8 cellular contexts compared by ENCODE assay signal in the genomic region with DNA sequence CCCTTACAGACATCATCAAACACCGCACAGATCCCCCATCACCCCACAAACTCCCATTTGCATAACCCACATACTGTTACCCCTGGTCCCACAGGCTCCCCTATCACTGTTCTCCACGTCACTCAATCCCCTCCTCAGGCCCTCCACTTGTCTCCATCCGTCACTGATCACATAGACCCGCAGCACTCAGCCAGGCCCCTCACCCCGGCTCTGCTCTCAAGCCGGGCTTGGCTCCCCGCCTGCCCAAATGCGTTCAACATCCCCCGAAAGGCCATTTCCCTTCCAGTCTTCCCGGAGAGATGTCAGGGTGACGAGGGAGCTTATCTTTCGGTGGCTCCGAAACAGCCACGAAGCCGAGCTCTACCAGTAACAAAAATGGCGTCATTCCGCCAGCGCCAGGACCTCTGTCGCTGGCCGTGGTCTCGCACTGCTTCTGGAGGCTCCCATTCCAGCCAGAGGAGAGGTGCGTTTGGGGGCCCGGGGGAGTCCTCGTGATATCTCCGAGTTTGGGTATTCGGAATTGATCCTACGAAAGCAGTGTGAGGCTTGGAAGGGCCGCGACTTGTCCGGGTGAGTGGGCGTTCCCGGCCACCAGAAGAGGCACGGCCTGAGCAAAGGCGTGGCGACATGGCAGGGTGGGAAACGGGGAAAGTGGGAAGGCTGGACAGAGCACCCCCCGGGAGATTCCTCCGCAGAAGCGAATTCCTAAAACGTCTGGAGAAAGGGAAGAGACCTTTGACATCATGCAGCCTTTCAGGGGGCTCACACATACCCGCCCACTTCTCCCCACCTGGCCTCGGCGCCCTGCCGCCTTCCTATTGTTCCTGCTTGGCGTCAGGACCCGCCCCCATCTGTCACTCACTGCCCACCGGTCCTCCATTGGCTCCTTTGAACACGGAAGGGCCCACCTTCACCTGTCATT. TPM values are rescaled to one million over a fixed set of nuclear protein-coding genes. Genes with fewer than 3 reads are reported as not detected.
DNase-seq lines count a peak whose midpoint lies in the region; ATAC-seq and TF ChIP-seq lines count a peak whose summit lies in the region.

A gene (minus strand): TSS at position 577 of the 922 bp plus-strand sequence. CDS start 4,754 bp downstream, outside the sequence.

- CTCF ChIA-PET in CD8-positive, alpha-beta T cell (lab: Charles Lee), result no interaction called here

- peak within 1 kb of the TSS; percentile 90 for H3K4me3 ChIP-seq in CD8-positive, alpha-beta T cell (ENCODE audit: low read depth, low read length)
- H3K4me3 ChIP-seq in upper lobe of right lung, result peak within 1 kb of the TSS; percentile 58

- no peaks in the 10 kb centered on the region for H3K27me3 Mint-ChIP-seq in CD8-positive, alpha-beta T cell (ENCODE audit: low read depth)

- H3K27me3 ChIP-seq in CD8-positive, alpha-beta T cell (ENCODE audit: insufficient read depth, low read length), result no peaks in the 10 kb centered on the region
- no peaks in the 10 kb centered on the region for H3K27me3 ChIP-seq in upper lobe of right lung

- H3K27ac Mint-ChIP-seq in CD8-positive, alpha-beta T cell, result peak within 1 kb of the TSS; percentile 96

- no peaks in the 10 kb centered on the region for H3K4me1 ChIP-seq in CD8-positive, alpha-beta T cell (ENCODE audit: insufficient read depth, low read length)
- H3K4me1 ChIP-seq in upper lobe of right lung, result no peaks in the 10 kb centered on the region

- H3K4me1 Mint-ChIP-seq in CD8-positive, alpha-beta T cell (ENCODE audit: low read depth), result peaks cover 20% of the 10 kb centered on the region

- H3K27ac ChIP-seq in CD8-positive, alpha-beta T cell (ENCODE audit: low read depth, low read length), result peak within 1 kb of the TSS; percentile 77
- H3K27ac ChIP-seq in KOPT-K1 (ENCODE audit: low read depth, low read length, poor library complexity, severe bottlenecking), result peak within 1 kb of the TSS; percentile 83
- peak within 1 kb of the TSS; percentile 89 for H3K27ac ChIP-seq in upper lobe of right lung

- TF ChIP-seq CTCF in CD8-positive, alpha-beta T cell (IDR thresholded peaks at IDR 0.05), result no peak
- TF ChIP-seq CTCF in upper lobe of right lung (IDR thresholded peaks at IDR 0.05), result no peak

- H3K4me3 Mint-ChIP-seq in CD8-positive, alpha-beta T cell, result peak within 1 kb of the TSS; percentile 93

- H3K36me3 Mint-ChIP-seq in CD8-positive, alpha-beta T cell, result peaks cover 8% of the 10 kb centered on the region

- H3K9me3 Mint-ChIP-seq in CD8-positive, alpha-beta T cell, result no peaks in the 10 kb centered on the region

- peak; percentile 21 to 77 (median 58) for DNase-seq in CD8-positive, alpha-beta T cell
- DNase-seq in amygdala (lab: John Stamatoyannopoulos, UW) (peak in 53 of 56 donors; percentile 0 to 72 (median 42)), left ventricle myocardium superior (peak; percentile 83), posterior vena cava (ENCODE audit: low spot score) (peak; percentile 88), upper lobe of right lung (peak; percentile 87)

- H3K9me3 ChIP-seq in CD8-positive, alpha-beta T cell (ENCODE audit: low read length), result no peaks in the 10 kb centered on the region
- H3K9me3 ChIP-seq in KOPT-K1 (ENCODE audit: insufficient read depth, low read length, poor library complexity, severe bottlenecking), result no peaks in the 10 kb centered on the region
- no peaks in the 10 kb centered on the region for H3K9me3 ChIP-seq in upper lobe of right lung

- no peaks in the 10 kb centered on the region for H3K36me3 ChIP-seq in CD8-positive, alpha-beta T cell (ENCODE audit: insufficient read depth, low read length)
- no peaks in the 10 kb centered on the region for H3K36me3 ChIP-seq in KOPT-K1 (ENCODE audit: insufficient read depth, low read length)
- H3K36me3 ChIP-seq in upper lobe of right lung, result no peaks in the 10 kb centered on the region

- intact Hi-C loops in CD8-positive, alpha-beta T cell (cut with DNase I, micrococcal nuclease), result loop anchor here (1.0 to 5.0 kb wide), 2 partner anchors 405 to 731 kb away; a partner anchor contains a TSS
- intact Hi-C loops in left ventricle myocardium superior (cut with micrococcal nuclease) (no loop called here), posterior vena cava (cut with DNase I) (loop anchor here in 1 of 2 donors (10.0 kb wide), 1 partner anchor 393 kb away; no protein-coding TSS in a partner anchor), upper lobe of right lung (cut with DNase I) (no loop called here)

- POLR2A ChIA-PET in CD8-positive, alpha-beta T cell (lab: Charles Lee), result no interaction called here

- peak; percentile 85 for ATAC-seq in CD8-positive, alpha-beta T cell
- ATAC-seq in GM21367 (IDR thresholded peaks at IDR 0.05; ENCODE audit: unreplicated experiment), result peak; percentile 91
- peak; percentile 93 for ATAC-seq in SK-N-SH treated with all-trans-retinoic acid at 6 μM for 48 hours
- ATAC-seq in left ventricle myocardium superior, result peak; percentile 99
- peak; percentile 99 for ATAC-seq in upper lobe of right lung

TF ChIP-seq in SK-N-SH treated with all-trans-retinoic acid at 6 μM for 48 hours, 23 proteins besides CTCF, POLR2A, EP300 and RAD21:
- TF ChIP-seq ZC3H10 (CRISPR knock-in tag; IDR thresholded peaks at IDR 0.05) (no peak), CSDC2 (CRISPR knock-in tag; IDR thresholded peaks at IDR 0.05) (no peak), ZNF70 (CRISPR knock-in tag; IDR thresholded peaks at IDR 0.05) (no peak), TOX (CRISPR knock-in tag; IDR thresholded peaks at IDR 0.05; ENCODE audit: borderline replicate concordance) (no peak), ESRRG (CRISPR knock-in tag; IDR thresholded peaks at IDR 0.05) (no peak), ZNF8 (CRISPR knock-in tag; IDR thresholded peaks at IDR 0.05) (no peak), PPARA (CRISPR knock-in tag; IDR thresholded peaks at IDR 0.05; ENCODE audit: borderline replicate concordance) (no peak)
TF ChIP-seq in SK-N-SH treated with all-trans-retinoic acid at 6 μM for 48 hours: peak in this region for 0.

RNA-seq across cellular contexts. Expression of the gene that starts here (rescaled TPM):
- 1 to 10 TPM; 1.1 to 1.4 TPM for total RNA-seq in CD8-positive, alpha-beta T cell
- total RNA-seq in left ventricle myocardium superior (3.0 TPM), posterior vena cava (1 to 10 TPM; 3.4 to 4.4 TPM), upper lobe of right lung (3.2 TPM)

Comparison
In these comparisons a context has a peak if more than half of its experiments do, and no peak if none do; other contexts are left out.
1. Peak in every context shown above with its lines: DNase-seq, ATAC-seq, H3K4me3 ChIP-seq and H3K27ac ChIP-seq.
2. intact Hi-C loops: an anchor here in CD8-positive, alpha-beta T cell (1.0 to 5.0 kb wide); none called in left ventricle myocardium superior and upper lobe of right lung.